Comparison of ENCODE assay signal across 18 cellular contexts in genomic region chr18:77346446-77346845, GRCh38.
DNase-seq lines count a peak whose midpoint lies in the region; ATAC-seq and TF ChIP-seq lines count a peak whose summit lies in the region.
"Had no signal": no experiment of that assay in that cellular context is flagged by ENCODE, and none has a peak within 500 bp of the region (broad histone marks: within the 10 kb centered on the region; RNA-seq: fewer than 3 reads in every experiment).

No MANE protein-coding gene starts in this region.

- H3K4me3 ChIP-seq in brain microvascular endothelial cell (ENCODE audit: low read depth, low read length) (no peak overlapping the region), left lung (no peak overlapping the region)
- H3K4me3 ChIP-seq: HAP-1 had no signal

- ATAC-seq in left lung (no peak), GM19035 (IDR thresholded peaks at IDR 0.05; ENCODE audit: unreplicated experiment) (no peak)
- ATAC-seq: CD8-positive, alpha-beta T cell had no signal

- no peaks in the 10 kb centered on the region for H3K9me3 ChIP-seq in left lung
- H3K9me3 ChIP-seq: BE2C, HAP-1, SK-N-SH had no signal

- peak; percentile 65 for DNase-seq in AG08395 (ENCODE audit: low spot score)
- peak; percentile 5 for DNase-seq in HCEC 1CT
- DNase-seq in brain microvascular endothelial cell, result peak; percentile 9
- DNase-seq in iris pigment epithelial cell (ENCODE audit: low read depth), result peak; percentile 39
- DNase-seq in left lung, result no peak
- DNase-seq in MV-4-11 (lab: John Stamatoyannopoulos, UW), result no peak
- DNase-seq in NCI-H128 (lab: John Stamatoyannopoulos, UW; ENCODE audit: unreplicated experiment), result no peak
- DNase-seq: BE2C; CD8-positive, alpha-beta T cell; DMS 273 treated with DMSO at 0.1 percent for 48 hours; IMR-90; Kasumi-1; NCI-H2227 treated with DMSO at 0.1 percent for 48 hours; NCI-H526 treated with DMSO at 0.1 percent for 48 hours; OCI-M1; SK-N-SH had no signal

- H3K27ac ChIP-seq in brain microvascular endothelial cell, result no peak overlapping the region
- H3K27ac ChIP-seq in left lung, result no peak overlapping the region

- intact Hi-C loops in left lung (cut with DNase I), result no loop called here

- H3K36me3 ChIP-seq in brain microvascular endothelial cell (replicated peaks) (no peaks in the 10 kb centered on the region), left lung (no peaks in the 10 kb centered on the region)
- H3K36me3 ChIP-seq: BE2C, HAP-1 had no signal

- TF ChIP-seq CTCF in brain microvascular endothelial cell (IDR thresholded peaks at IDR 0.05; ENCODE audit: low read depth, low read length, missing control alignments), result no peak
- TF ChIP-seq CTCF in left lung (IDR thresholded peaks at IDR 0.05), result no peak

- H3K4me1 ChIP-seq in left lung, result no peaks in the 10 kb centered on the region
- H3K4me1 ChIP-seq: HAP-1 had no signal

- H3K27me3 ChIP-seq in brain microvascular endothelial cell (replicated peaks) (no peaks in the 10 kb centered on the region), left lung (no peaks in the 10 kb centered on the region)
- H3K27me3 ChIP-seq: BE2C had no signal

- in situ Hi-C loops in brain microvascular endothelial cell (cut with HindIII; ENCODE audit: low pct_ligation_motif_present, low sequenced_read_pairs), result no loop called here

Comparison
In these comparisons a context has a peak if more than half of its experiments do, and no peak if none do; other contexts are left out.
1. DNase-seq: peak in AG08395 (single experiment), HCEC 1CT (single experiment), brain microvascular endothelial cell (single experiment) and iris pigment epithelial cell (single experiment); none in left lung (0 of 2), MV-4-11 (single experiment) and NCI-H128 (single experiment).